Comparison of ENCODE assay signal across 28 cellular contexts in the genomic region with DNA sequence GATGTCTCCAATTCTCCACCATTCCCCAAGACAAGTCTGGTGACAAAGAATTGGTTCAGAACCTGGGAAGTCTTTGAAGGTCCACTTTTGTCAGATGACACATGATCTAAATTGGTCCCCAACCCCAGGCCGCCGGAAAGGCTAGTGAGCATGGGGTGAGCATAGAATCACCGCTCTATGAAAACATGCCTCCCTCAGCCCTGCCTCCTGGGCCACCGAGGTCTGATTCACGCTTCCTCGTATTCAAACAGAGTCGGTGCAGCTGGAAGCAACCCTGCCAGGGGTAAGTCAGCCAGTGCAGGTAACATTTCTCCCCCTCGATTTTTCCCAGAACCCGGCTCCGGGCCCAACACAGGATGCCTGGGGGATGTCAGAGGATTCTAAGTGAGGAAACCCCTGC. TPM values are rescaled to one million over a fixed set of nuclear protein-coding genes. Genes with fewer than 3 reads are reported as not detected.
A peak's percentile ranks its signal among the peaks of the same experiment; 100 is the strongest.
DNase-seq lines count a peak whose midpoint lies in the region; ATAC-seq and TF ChIP-seq lines count a peak whose summit lies in the region.
"Had no signal": no experiment of that assay in that cellular context is flagged by ENCODE, and none has a peak within 500 bp of the region (broad histone marks: within the 10 kb centered on the region; RNA-seq: fewer than 3 reads in every experiment).

No MANE protein-coding gene starts in this region.

- no peak overlapping the region for H3K4me3 ChIP-seq in ascending aorta
- H3K4me3 ChIP-seq in suprapubic skin: no peak overlapping the region
- no peak overlapping the region for H3K4me3 ChIP-seq in transverse colon
- no peak overlapping the region for H3K4me3 ChIP-seq in ovary
- H3K4me3 ChIP-seq: skin epidermis had no signal

- H3K4me1 ChIP-seq in ascending aorta (peaks cover 17 to 40% of the 10 kb centered on the region in 2 donors), suprapubic skin (peaks cover 29% of the 10 kb centered on the region), transverse colon (peaks cover 7 to 28% (median 20%) of the 10 kb centered on the region in 4 donors), ovary (ENCODE audit: insufficient read depth) (peaks cover 18% of the 10 kb centered on the region)

- no peaks in the 10 kb centered on the region for H3K36me3 ChIP-seq in ascending aorta
- no peaks in the 10 kb centered on the region for H3K36me3 ChIP-seq in suprapubic skin
- no peaks in the 10 kb centered on the region for H3K36me3 ChIP-seq in transverse colon
- no peaks in the 10 kb centered on the region for H3K36me3 ChIP-seq in ovary
- H3K36me3 ChIP-seq: neutrophil, WERI-Rb-1 had no signal

- intact Hi-C loops in ascending aorta (cut with DNase I): no loop called here
- intact Hi-C loops in transverse colon (cut with DNase I; ENCODE audit: low total_unique reads): no loop called here
- intact Hi-C loops in ovary (cut with DNase I): loop anchor here in 1 of 4 donors (5.0 kb wide), 1 partner anchor 37 kb away; no protein-coding TSS in a partner anchor

- DNase-seq in ascending aorta (ENCODE audit: low spot score in 2 of 2): no peak
- peak; percentile 11 for DNase-seq in kidney tubule cell (ENCODE audit: low spot score)
- no peak for DNase-seq in suprapubic skin (ENCODE audit: low spot score in 2 of 2)
- no peak for DNase-seq in transverse colon
- no peak for DNase-seq in erythroblast (lab: John Stamatoyannopoulos, UW)
- no peak for DNase-seq in ovary
- DNase-seq: ACHN; activated CD4-positive, alpha-beta T cell treated with anti-CD3 and anti-CD28 coated beads for 4 hours; activated naive CD4-positive, alpha-beta T cell treated with anti-CD3 and anti-CD28 coated beads, Interleukin-2, amount 50 U/mL, for 16 hours; activated T-cell treated with anti-CD3 and anti-CD28 coated beads for 4 hours; CD8-positive, alpha-beta T cell; DMS 273 treated with DMSO at 0.1 percent for 48 hours; effector CD8-positive, alpha-beta T cell; EL; midbrain; naive B cell; NCI-H1694; NCI-H446; NCI-H748 treated with DMSO at 0.1 percent for 48 hours; SHP77 treated with DMSO at 0.1 percent for 48 hours; substantia nigra; WERI-Rb-1 had no signal

- H3K9me3 ChIP-seq in ascending aorta (no peaks in the 10 kb centered on the region), suprapubic skin (no peaks in the 10 kb centered on the region), transverse colon (no peaks in the 10 kb centered on the region), ovary (no peaks in the 10 kb centered on the region)
- H3K9me3 ChIP-seq: neutrophil had no signal

- H3K27me3 ChIP-seq in ascending aorta (no peaks in the 10 kb centered on the region), suprapubic skin (no peaks in the 10 kb centered on the region), transverse colon (peaks cover 21% of the 10 kb centered on the region), ovary (no peaks in the 10 kb centered on the region)

- TF ChIP-seq EP300 in suprapubic skin (IDR thresholded peaks at IDR 0.05): no peak
- TF ChIP-seq EP300 in transverse colon (IDR thresholded peaks at IDR 0.05; ENCODE audit: low read depth): no peak
- TF ChIP-seq EP300 in ovary (IDR thresholded peaks at IDR 0.05): no peak

- ATAC-seq in esophagus mucosa: peak; percentile 20
- ATAC-seq: CD8-positive, alpha-beta T cell; left lobe of liver; Panc1; stimulated activated memory B cell treated with anti-CD40 and anti-IgM and Interleukin-4, amounts not matched to agents 10 μg/mL and 1 μg/mL and 100 μg/mL, for 72 hours had no signal

- TF ChIP-seq POLR2A in suprapubic skin (IDR thresholded peaks at IDR 0.05) (no peak), transverse colon (IDR thresholded peaks at IDR 0.05) (no peak), erythroblast (IDR thresholded peaks at IDR 0.05; ENCODE audit: low read length) (no peak), ovary (IDR thresholded peaks at IDR 0.05) (no peak)

- WGBS in suprapubic skin: 79% methylated on average over 10 of the region's 10 CpGs
- 86% methylated on average over 10 of the region's 10 CpGs; no CpG with 5 or more reads in 1 of the 2 donors for WGBS in transverse colon (ENCODE audit: low coverage in 1 of 2), 2 donors
- 78 to 90% (median 82%) methylated on average over 10 of the region's 10 CpGs for WGBS in ovary, 3 donors

- no peak for TF ChIP-seq CTCF in ascending aorta (IDR thresholded peaks at IDR 0.05)
- no peak for TF ChIP-seq CTCF in suprapubic skin (IDR thresholded peaks at IDR 0.05)
- no peak for TF ChIP-seq CTCF in transverse colon (IDR thresholded peaks at IDR 0.05)
- no peak for TF ChIP-seq CTCF in ovary (IDR thresholded peaks at IDR 0.05)

- in situ Hi-C loops in transverse colon (cut with MboI; ENCODE audit: low pct_ligation_motif_present in 1 of 4, low pct_unique_long_range_greater_than_20kb in 1 of 4, low sequenced_read_pairs in 3 of 4): no loop called here

- H3K27ac ChIP-seq in ascending aorta: peak overlapping the region; percentile 10 to 42
- H3K27ac ChIP-seq in suprapubic skin: peak overlapping the region; percentile 8
- H3K27ac ChIP-seq in transverse colon: peak overlapping the region in 1 of 4 donors; percentile 8
- no peak overlapping the region for H3K27ac ChIP-seq in ovary
- H3K27ac ChIP-seq: neutrophil, WERI-Rb-1 had no signal

RNA-seq across cellular contexts. Expression of gene KLF2, which starts 33.9 kb away (rescaled TPM):
- total RNA-seq in ascending aorta (281 TPM), esophagus mucosa (5.2 TPM), suprapubic skin (10 to 100 TPM; 27.0 to 41.1 (median 36.9) TPM), transverse colon (10 to 100 TPM; 19.9 to 74.4 (median 48.9) TPM), ovary (100 to 1,000 TPM in 3 of 7 donors, 10 to 100 TPM in 4; 69.5 to 399 (median 97.8) TPM)
- polyA plus RNA-seq in ovary: 10 to 100 TPM; 48.3 to 48.7 TPM

Comparison
In these comparisons a context has a peak if more than half of its experiments do, and no peak if none do; other contexts are left out.
1. H3K27ac ChIP-seq: peak in ascending aorta (2 of 2) and suprapubic skin (single experiment); none in ovary (0 of 2).